Comparison of ENCODE assay signal across 18 cellular contexts in genomic region chr2:54013996-54014395, GRCh38. TPM values are rescaled to one million over a fixed set of nuclear protein-coding genes. Genes with fewer than 3 reads are reported as not detected.
DNase-seq lines count a peak whose midpoint lies in the region; ATAC-seq, FAIRE-seq and TF ChIP-seq lines count a peak whose summit lies in the region.
"Had no signal": no experiment of that assay in that cellular context is flagged by ENCODE, and none has a peak within 500 bp of the region (broad histone marks: within the 10 kb centered on the region; RNA-seq: fewer than 3 reads in every experiment).

No MANE protein-coding gene starts in this region.

- FAIRE-seq in GM19239 (lab: Jason Lieb, UNC) = no peak
- FAIRE-seq: keratinocyte had no signal

- CTCF ChIA-PET in activated B cell treated with CpG ODN at 0.5 μM for 24 hours (lab: Charles Lee) = no interaction called here

- H3K4me1 ChIP-seq in DOHH2 (ENCODE audit: control insufficient read depth, low read length) = peaks cover 11% of the 10 kb centered on the region
- H3K4me1 ChIP-seq: prostate gland had no signal

- H3K27ac Mint-ChIP-seq in activated CD4-positive, alpha-beta T cell treated with anti-CD3 and anti-CD28 coated beads, Interleukin-2, amount 10 ng/mL, durations not matched to agents 24 days and 14 days = peak overlapping the region; percentile 71
- H3K27ac Mint-ChIP-seq in activated B cell treated with CpG ODN at 0.5 μM for 24 hours (peak overlapping the region; percentile 77), memory B cell (peak overlapping the region; percentile 87)
- H3K27ac Mint-ChIP-seq: nephron had no signal

- H3K36me3 ChIP-seq in DOHH2 (ENCODE audit: control insufficient read depth, low read length) = no peaks in the 10 kb centered on the region
- H3K36me3 ChIP-seq: prostate gland had no signal

- no peak overlapping the region for H3K27ac ChIP-seq in DOHH2 (ENCODE audit: low read depth, low read length)
- H3K27ac ChIP-seq: hepatocyte, prostate gland, stomach had no signal

- no peaks in the 10 kb centered on the region for H3K79me2 ChIP-seq in DOHH2 (ENCODE audit: control insufficient read depth, low read length)
- H3K79me2 ChIP-seq: hepatocyte had no signal

- ATAC-seq in activated B cell treated with CpG ODN at 0.5 μM for 24 hours (ENCODE audit: low read depth) = no peak
- ATAC-seq in memory B cell (ENCODE audit: low read depth) = peak; percentile 44
- no peak for ATAC-seq in GM19397 (IDR thresholded peaks at IDR 0.05; ENCODE audit: unreplicated experiment)
- no peak for ATAC-seq in HG03135 (IDR thresholded peaks at IDR 0.05; ENCODE audit: unreplicated experiment)

- POLR2A ChIA-PET in activated B cell treated with CpG ODN at 0.5 μM for 24 hours (lab: Charles Lee) = interaction anchor here (0.7 to 0.8 kb wide), 3 partner anchors 19 to 90 kb away, joined by 3 to 9 read pairs (median 3); no protein-coding TSS in a partner anchor

- H3K9me2 ChIP-seq in DOHH2 (replicated peaks; ENCODE audit: control insufficient read depth, low read length) = no peaks in the 10 kb centered on the region

- TF ChIP-seq CTCF in DOHH2 (IDR thresholded peaks at IDR 0.05; ENCODE audit: low read depth, low read length, poor library complexity, severe bottlenecking) (no peak), activated B cell treated with CpG ODN at 0.5 μM for 24 hours (IDR thresholded peaks at IDR 0.05) (no peak)

- peak overlapping the region; percentile 69 for H3K4me3 Mint-ChIP-seq in activated CD4-positive, alpha-beta T cell treated with anti-CD3 and anti-CD28 coated beads, Interleukin-2, amount 10 ng/mL, durations not matched to agents 24 days and 14 days
- H3K4me3 Mint-ChIP-seq in activated B cell treated with CpG ODN at 0.5 μM for 24 hours (peak overlapping the region; percentile 56), memory B cell (peak overlapping the region; percentile 46)
- H3K4me3 Mint-ChIP-seq: nephron had no signal

- intact Hi-C loops in activated CD4-positive, alpha-beta T cell treated with anti-CD3 and anti-CD28 coated beads, Interleukin-2, amount 10 ng/mL, durations not matched to agents 24 days and 14 days (cut with micrococcal nuclease) = no loop called here
- intact Hi-C loops in activated B cell treated with CpG ODN at 0.5 μM for 24 hours (cut with micrococcal nuclease) = loop anchor here (5.0 kb wide), 1 partner anchor 33 kb away; no protein-coding TSS in a partner anchor

- H3K9me3 Mint-ChIP-seq in activated CD4-positive, alpha-beta T cell treated with anti-CD3 and anti-CD28 coated beads, Interleukin-2, amount 10 ng/mL, durations not matched to agents 24 days and 14 days = no peaks in the 10 kb centered on the region
- H3K9me3 Mint-ChIP-seq in activated B cell treated with CpG ODN at 0.5 μM for 24 hours (no peaks in the 10 kb centered on the region), memory B cell (no peaks in the 10 kb centered on the region)
- H3K9me3 Mint-ChIP-seq: nephron had no signal

- peaks cover 2% of the 10 kb centered on the region for H3K36me3 Mint-ChIP-seq in activated CD4-positive, alpha-beta T cell treated with anti-CD3 and anti-CD28 coated beads, Interleukin-2, amount 10 ng/mL, durations not matched to agents 24 days and 14 days (ENCODE audit: low read depth)
- H3K36me3 Mint-ChIP-seq in activated B cell treated with CpG ODN at 0.5 μM for 24 hours (ENCODE audit: low read depth) (peaks cover 12% of the 10 kb centered on the region), memory B cell (peaks cover 10% of the 10 kb centered on the region)

- peaks cover 23% of the 10 kb centered on the region for H3K4me1 Mint-ChIP-seq in activated CD4-positive, alpha-beta T cell treated with anti-CD3 and anti-CD28 coated beads, Interleukin-2, amount 10 ng/mL, durations not matched to agents 24 days and 14 days
- H3K4me1 Mint-ChIP-seq in activated B cell treated with CpG ODN at 0.5 μM for 24 hours = peaks cover 49% of the 10 kb centered on the region
- peaks cover 32% of the 10 kb centered on the region for H3K4me1 Mint-ChIP-seq in memory B cell

- no peaks in the 10 kb centered on the region for H4K20me1 ChIP-seq in DOHH2 (ENCODE audit: control insufficient read depth, insufficient read depth, low read depth, low read length)

- H3K27me3 Mint-ChIP-seq in activated CD4-positive, alpha-beta T cell treated with anti-CD3 and anti-CD28 coated beads, Interleukin-2, amount 10 ng/mL, durations not matched to agents 24 days and 14 days = no peaks in the 10 kb centered on the region
- H3K27me3 Mint-ChIP-seq in activated B cell treated with CpG ODN at 0.5 μM for 24 hours (no peaks in the 10 kb centered on the region), memory B cell (no peaks in the 10 kb centered on the region)

- H3K4me2 ChIP-seq in DOHH2 (ENCODE audit: low read length) = peak overlapping the region; percentile 45
- H3K4me2 ChIP-seq: hepatocyte had no signal

- 0 out of 2 replicates have a peak, but pooled peaks cover 2% of the 10 kb centered on the region for H3F3A ChIP-seq in DOHH2 (ENCODE audit: control insufficient read depth, insufficient read depth)

- H3K27me3 ChIP-seq in DOHH2 (ENCODE audit: control insufficient read depth, low read length) = no peaks in the 10 kb centered on the region
- H3K27me3 ChIP-seq: hepatocyte, spleen, stomach had no signal

- peak; percentile 66 for DNase-seq in activated CD4-positive, alpha-beta T cell treated with anti-CD3 and anti-CD28 coated beads, Interleukin-2, amount 10 ng/mL, durations not matched to agents 24 days and 14 days
- DNase-seq in activated CD4-positive, alpha-beta T cell treated with anti-CD3 and anti-CD28 coated beads for 48 hours = no peak
- DNase-seq in activated B cell treated with CpG ODN at 0.5 μM for 24 hours = no peak
- no peak for DNase-seq in memory B cell (ENCODE audit: low spot score in 2 of 2)
- DNase-seq in GM19239 (ENCODE audit: insufficient read length, low spot score) = no peak
- DNase-seq: 8988T; activated CD8-positive, alpha-beta memory T cell treated with anti-CD3 and anti-CD28 coated beads, Interleukin-2, amount 50 U/mL, for 48 hours; amygdala; NCI-H1436 treated with DMSO at 0.1 percent for 48 hours; spleen; stomach had no signal

- H3K9me3 ChIP-seq in DOHH2 (ENCODE audit: control insufficient read depth, insufficient read depth, low read length) = no peaks in the 10 kb centered on the region
- H3K9me3 ChIP-seq: prostate gland, spleen, stomach had no signal

- H3K4me3 ChIP-seq in DOHH2 (ENCODE audit: low read length) = no peak overlapping the region
- H3K4me3 ChIP-seq: hepatocyte, prostate gland, spleen, stomach had no signal

RNA-seq across cellular contexts. Expression of gene PSME4, which starts 43.2 kb away (rescaled TPM):
- total RNA-seq in activated CD4-positive, alpha-beta T cell treated with anti-CD3 and anti-CD28 coated beads, Interleukin-2, amount 10 ng/mL, durations not matched to agents 24 days and 14 days = 49.6 and 52.1 TPM in 2 replicates
- 73.2 and 74.3 TPM in 2 replicates for total RNA-seq in activated B cell treated with CpG ODN at 0.5 μM for 24 hours
